In the genomic region with DNA sequence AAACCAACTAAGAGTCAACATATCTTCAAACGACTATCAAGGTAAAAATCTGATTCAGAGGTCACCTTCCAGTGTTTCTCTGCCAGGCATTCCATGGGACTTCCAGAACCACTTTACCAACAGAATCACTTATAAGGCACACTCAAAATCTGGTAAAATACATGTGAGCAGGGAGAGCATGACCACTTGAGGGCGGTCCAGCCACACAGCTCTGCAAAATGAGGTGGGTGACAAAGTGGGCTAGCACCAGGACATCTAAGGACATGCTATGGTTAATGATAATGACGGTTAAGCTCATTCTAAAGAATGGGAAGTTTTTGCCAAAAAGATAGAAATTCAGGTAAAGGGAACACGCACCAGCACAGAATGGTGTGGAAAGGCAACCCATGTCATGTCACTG, we compare ENCODE assay signal across 16 cellular contexts. TPM values are rescaled to one million over a fixed set of nuclear protein-coding genes. Genes with fewer than 3 reads are reported as not detected.
A peak's percentile ranks its signal among the peaks of the same experiment; 100 is the strongest.
DNase-seq lines count a peak whose midpoint lies in the region; ATAC-seq, FAIRE-seq and TF ChIP-seq lines count a peak whose summit lies in the region.
"Had no signal": no experiment of that assay in that cellular context is flagged by ENCODE, and none has a peak within 500 bp of the region (broad histone marks: within the 10 kb centered on the region; RNA-seq: fewer than 3 reads in every experiment).

No MANE protein-coding gene starts in this region.

- CTCF ChIA-PET in AG04450 (lab: Charles Lee) (interaction anchor here (0.5 to 0.6 kb wide), 2 partner anchors 22 to 725 kb away, joined by 3 to 6 read pairs; no protein-coding TSS in a partner anchor), K562 (lab: Yijun Ruan, JAX; ENCODE audit: low intra/inter-chr PET ratio) (interaction anchor here (0.5 kb wide), 1 partner anchor 283 kb away, joined by 3 read pairs; no protein-coding TSS in a partner anchor)
- CTCF ChIA-PET in activated naive CD4-positive, alpha-beta T cell treated with anti-CD3 and anti-CD28 coated beads for 36 hours (lab: Charles Lee) = interaction anchor here (0.6 to 1.6 kb wide), 3 partner anchors 9 to 552 kb away, joined by 3 to 4 read pairs (median 3); no protein-coding TSS in a partner anchor

- in situ Hi-C loops in K562 (cut with MboI) = no loop called here

- no peak overlapping the region for H3K4me2 ChIP-seq in K562 (ENCODE audit: insufficient read depth, low read length)
- H3K4me2 ChIP-seq in osteoblast (ENCODE audit: insufficient read depth, low read length) = no peak overlapping the region

- H3K4me3 Mint-ChIP-seq in HFFc6 = no peak overlapping the region
- no peak overlapping the region for H3K4me3 Mint-ChIP-seq in activated naive CD4-positive, alpha-beta T cell treated with anti-CD3 and anti-CD28 coated beads for 36 hours
- H3K4me3 Mint-ChIP-seq: CD4-positive, alpha-beta memory T cell had no signal

- DNase-seq in AG04450 (ENCODE audit: low read depth, low spot score) (no peak), HFFc6 (no peak), K562 (ENCODE audit: extremely low read depth in 1 of 4, low spot score in 3 of 4) (no peak), osteoblast (ENCODE audit: insufficient read length, low spot score, missing footprints) (no peak), NCI-H187 (lab: John Stamatoyannopoulos, UW) (no peak)
- no peak for DNase-seq in activated naive CD4-positive, alpha-beta T cell treated with anti-CD3 and anti-CD28 coated beads for 36 hours
- DNase-seq: CD4-positive, alpha-beta memory T cell; DMS153; GF-D8; NCI-H1105 treated with DMSO at 0.1 percent for 48 hours; NCI-H1694; NCI-H2227 treated with DMSO at 0.1 percent for 48 hours; NCI-H524; SJCRH30 had no signal

- H2AFZ ChIP-seq in K562 (ENCODE audit: low read depth, low read length) (no peak overlapping the region), osteoblast (ENCODE audit: low read length) (no peak overlapping the region)

- H3K36me3 Mint-ChIP-seq in HFFc6 (ENCODE audit: low read depth) = peaks cover 5% of the 10 kb centered on the region; the same call in 1 of the 2 replicates
- H3K36me3 Mint-ChIP-seq in activated naive CD4-positive, alpha-beta T cell treated with anti-CD3 and anti-CD28 coated beads for 36 hours (ENCODE audit: low read depth) = peaks cover 50% of the 10 kb centered on the region

- TF ChIP-seq EP300 in K562 (IDR thresholded peaks at IDR 0.05; ENCODE audit: low read length) = no peak

- FAIRE-seq in K562 (lab: Jason Lieb, UNC) = no peak

- H3K4me3 ChIP-seq in AG04450 (ENCODE audit: low read depth, low read length) (no peak overlapping the region), K562 (no peak overlapping the region), osteoblast (ENCODE audit: insufficient read depth, low read length) (no peak overlapping the region)
- H3K4me3 ChIP-seq: SJCRH30 had no signal

- peak in 1 of 2 experiments; percentile 28; a peak in 2 of 4 replicates for TF ChIP-seq RAD21 in K562 (CRISPR knock-in tag; conservative IDR thresholded peaks at IDR 0.05 in 1 of 2, IDR thresholded peaks at IDR 0.05 in 1 of 2)

- 0 out of 2 replicates have a peak, but pooled peaks have one; percentile 6 for TF ChIP-seq CTCF in AG04450 (IDR thresholded peaks at IDR 0.05; ENCODE audit: low read depth, low read length)
- peak; percentile 16; the same call in 1 of the 2 replicates for TF ChIP-seq CTCF in HFFc6 (IDR thresholded peaks at IDR 0.05)
- TF ChIP-seq CTCF in K562 (IDR thresholded peaks at IDR 0.05 in 2 of 3, conservative IDR thresholded peaks at IDR 0.05 in 1 of 3; ENCODE audit: insufficient read depth in 2 of 3, low read depth in 1 of 3, low read length in 3 of 3) = peak; percentile 9 to 40 (median 16); a peak in 2 of 6 replicates
- peak; percentile 25 for TF ChIP-seq CTCF in osteoblast (IDR thresholded peaks at IDR 0.05; ENCODE audit: extremely low read depth, low read depth, low read length)

- H3K27me3 Mint-ChIP-seq in HFFc6 (ENCODE audit: insufficient read depth) = no peaks in the 10 kb centered on the region
- no peaks in the 10 kb centered on the region for H3K27me3 Mint-ChIP-seq in activated naive CD4-positive, alpha-beta T cell treated with anti-CD3 and anti-CD28 coated beads for 36 hours (ENCODE audit: low read depth)
- H3K27me3 Mint-ChIP-seq: CD4-positive, alpha-beta memory T cell had no signal

- H3K9me3 ChIP-seq in AG04450 (ENCODE audit: control insufficient read depth, insufficient read depth, low read length) = no peaks in the 10 kb centered on the region
- no peaks in the 10 kb centered on the region for H3K9me3 ChIP-seq in K562 (replicated peaks; ENCODE audit: control insufficient read depth, insufficient read depth, low read depth, low read length)
- H3K9me3 ChIP-seq in osteoblast (ENCODE audit: low read depth, low read length) = no peaks in the 10 kb centered on the region
- H3K9me3 ChIP-seq: SJCRH30 had no signal

- H3K4me1 ChIP-seq in K562 (replicated peaks in 1 of 2; ENCODE audit: control insufficient read depth in 2 of 2, insufficient read depth in 2 of 2, low read length in 2 of 2) (peaks cover 0 to 4% of the 10 kb centered on the region in 2 experiments; a peak in 2 of 5 replicates), osteoblast (ENCODE audit: insufficient read depth, low read length) (peaks cover 20% of the 10 kb centered on the region)
- H3K4me1 ChIP-seq: SJCRH30 had no signal

- H3K27ac ChIP-seq in AG04450 (ENCODE audit: low read depth, low read length) = no peak overlapping the region
- no peak overlapping the region for H3K27ac ChIP-seq in K562 (ENCODE audit: extremely low read depth, low read depth, low read length)
- no peak overlapping the region for H3K27ac ChIP-seq in osteoblast (ENCODE audit: low read depth, low read length)
- H3K27ac ChIP-seq: RWPE1, SJCRH30 had no signal

- no TSS peak for BruUV-seq in K562 (replicated peaks; lab: Mats Ljungman, UMichigan)

- WGBS in K562 (ENCODE audit: insufficient coverage, low coverage, missing lambda C conversion rate) = 70% methylated on average over 4 of the region's 4 CpGs

- no peaks in the 10 kb centered on the region for H4K20me1 ChIP-seq in K562 (replicated peaks; ENCODE audit: control insufficient read depth, insufficient read depth, low read length)
- H4K20me1 ChIP-seq in osteoblast (ENCODE audit: insufficient read depth, low read length) = no peaks in the 10 kb centered on the region

- intact Hi-C loops in K562 (cut with micrococcal nuclease) = loop anchor here (10.0 kb wide), 1 partner anchor 191 kb away; no protein-coding TSS in a partner anchor
- intact Hi-C loops in activated naive CD4-positive, alpha-beta T cell treated with anti-CD3 and anti-CD28 coated beads for 36 hours (cut with micrococcal nuclease) = no loop called here

- no peak overlapping the region for H3K9ac ChIP-seq in K562 (ENCODE audit: insufficient read depth in 1 of 2, low read depth in 2 of 2, low read length in 2 of 2)

- TF ChIP-seq POLR2A in K562 (conservative IDR thresholded peaks at IDR 0.05) = no peak

- no peak overlapping the region for H3K27ac Mint-ChIP-seq in HFFc6
- H3K27ac Mint-ChIP-seq in activated naive CD4-positive, alpha-beta T cell treated with anti-CD3 and anti-CD28 coated beads for 36 hours = no peak overlapping the region

- POLR2A ChIA-PET in AG04450 (lab: Yijun Ruan, JAX) = no interaction called here
- POLR2A ChIA-PET in K562 (lab: Yijun Ruan, JAX) = interaction anchor here (0.6 to 4.2 kb wide), 3 partner anchors 9 to 1148 kb away, joined by 3 to 17 read pairs (median 3); partner anchors contain the start of gene GLIS1

- H3K9me3 Mint-ChIP-seq in HFFc6 = no peaks in the 10 kb centered on the region
- H3K9me3 Mint-ChIP-seq in activated naive CD4-positive, alpha-beta T cell treated with anti-CD3 and anti-CD28 coated beads for 36 hours = peaks cover 9% of the 10 kb centered on the region

- H3K36me3 ChIP-seq in K562 (ENCODE audit: control insufficient read depth, insufficient read depth, low read length) (peaks cover 35% of the 10 kb centered on the region), osteoblast (ENCODE audit: insufficient read depth, low read length) (no peaks in the 10 kb centered on the region)

- no peaks in the 10 kb centered on the region for H3K27me3 ChIP-seq in AG04450 (ENCODE audit: control insufficient read depth, insufficient read depth, low read length)
- no peaks in the 10 kb centered on the region for H3K27me3 ChIP-seq in K562 (ENCODE audit: control insufficient read depth in 2 of 2, insufficient read depth in 2 of 2, low read length in 2 of 2)
- H3K27me3 ChIP-seq in osteoblast (ENCODE audit: insufficient read depth, low read length) = no peaks in the 10 kb centered on the region
- H3K27me3 ChIP-seq: SJCRH30 had no signal

- H3K9me1 ChIP-seq in K562 (ENCODE audit: control insufficient read depth, insufficient read depth, low read length) = no peaks in the 10 kb centered on the region

- ATAC-seq in K562 (no peak), HG03432 (IDR thresholded peaks at IDR 0.05; ENCODE audit: unreplicated experiment) (no peak)

- H3K79me2 ChIP-seq in K562 (ENCODE audit: control insufficient read depth, insufficient read depth, low read length) = no peaks in the 10 kb centered on the region
- no peaks in the 10 kb centered on the region for H3K79me2 ChIP-seq in osteoblast (ENCODE audit: insufficient read depth, low read length)

- H3K4me1 Mint-ChIP-seq in HFFc6 (ENCODE audit: low read depth) = peaks cover 33% of the 10 kb centered on the region
- peaks cover 12% of the 10 kb centered on the region for H3K4me1 Mint-ChIP-seq in activated naive CD4-positive, alpha-beta T cell treated with anti-CD3 and anti-CD28 coated beads for 36 hours (ENCODE audit: low read depth)

RNA-seq across cellular contexts. Expression of gene GLIS1, which starts 24.5 kb away (rescaled TPM):
- 0.77 and 1.3 TPM in 2 replicates for polyA plus RNA-seq in AG04450 (2011; rRNA removed)
- 0.87 and 1.1 TPM in 2 replicates for polyA minus RNA-seq in AG04450 (2011; rRNA and poly(A)+ RNA removed)
- 1 to 10 TPM; 1.1 to 1.9 (median 1.2) TPM for total RNA-seq in HFFc6 (2021; fragmentation: NEBNext Ultra II Directional; extraction: Animal tissue kit (Norgen Biotek cat#: 25700))
- not detected in 2 replicates for total RNA-seq in K562 (2011; cell fraction: chromatin; rRNA removed; ENCODE audit: low replicate concordance)
- not detected in 2 replicates for total RNA-seq in K562 (2011; cell fraction: nucleolus; rRNA removed)
- total RNA-seq in K562 (2011; cell fraction: nucleoplasm; rRNA removed) = not detected in 2 replicates
- total RNA-seq in K562 (2014; rRNA removed) = not detected in 2 replicates
- total RNA-seq in K562 (2014; rRNA removed; fragmentation: Illumina TruSeq; extraction: Trizol) = not detected in 2 replicates
- total RNA-seq in K562 (2015; rRNA removed; fragmentation: Illumina TruSeq; extraction: Trizol) = not detected in 2 replicates
- not detected in 2 replicates for total RNA-seq in K562 (2021)
- polyA plus RNA-seq in K562 (2011; rRNA removed) = not detected in 2 replicates
- polyA plus RNA-seq in K562 (2011; cell fraction: cytosol; rRNA removed) = not detected in 2 replicates
- polyA plus RNA-seq in K562 (2011; cell fraction: nucleus; rRNA removed) = not detected in 2 replicates
- 0.24 TPM in 1 of 2 replicates, not detected in the other for polyA plus RNA-seq in K562 (2012)
- not detected in 2 replicates for polyA plus RNA-seq in K562 (2014; fragmentation: Illumina TruSeq; extraction: Trizol)
- not detected for polyA plus RNA-seq in K562 (2014; fragmentation: Nextera tagmentation; extraction: Ambion mirVana)
- not detected in 2 replicates for polyA plus RNA-seq in K562 (2014; rRNA removed)
- polyA minus RNA-seq in K562 (2011; rRNA and poly(A)+ RNA removed) = not detected in 2 replicates
- polyA minus RNA-seq in K562 (2011; cell fraction: cytosol; rRNA and poly(A)+ RNA removed) = not detected in 2 replicates
- not detected in 2 replicates for polyA minus RNA-seq in K562 (2011; cell fraction: nucleus; rRNA and poly(A)+ RNA removed)
- 2.4 and 2.9 TPM in 2 replicates for total RNA-seq in osteoblast
- not detected for total RNA-seq in activated naive CD4-positive, alpha-beta T cell treated with anti-CD3 and anti-CD28 coated beads for 36 hours
- total RNA-seq: CD4-positive, alpha-beta memory T cell; SJCRH30 had no signal
- polyA plus RNA-seq: CD4-positive, alpha-beta memory T cell had no signal
